Comparison of ENCODE assay signal across 15 cellular contexts in the genomic region with DNA sequence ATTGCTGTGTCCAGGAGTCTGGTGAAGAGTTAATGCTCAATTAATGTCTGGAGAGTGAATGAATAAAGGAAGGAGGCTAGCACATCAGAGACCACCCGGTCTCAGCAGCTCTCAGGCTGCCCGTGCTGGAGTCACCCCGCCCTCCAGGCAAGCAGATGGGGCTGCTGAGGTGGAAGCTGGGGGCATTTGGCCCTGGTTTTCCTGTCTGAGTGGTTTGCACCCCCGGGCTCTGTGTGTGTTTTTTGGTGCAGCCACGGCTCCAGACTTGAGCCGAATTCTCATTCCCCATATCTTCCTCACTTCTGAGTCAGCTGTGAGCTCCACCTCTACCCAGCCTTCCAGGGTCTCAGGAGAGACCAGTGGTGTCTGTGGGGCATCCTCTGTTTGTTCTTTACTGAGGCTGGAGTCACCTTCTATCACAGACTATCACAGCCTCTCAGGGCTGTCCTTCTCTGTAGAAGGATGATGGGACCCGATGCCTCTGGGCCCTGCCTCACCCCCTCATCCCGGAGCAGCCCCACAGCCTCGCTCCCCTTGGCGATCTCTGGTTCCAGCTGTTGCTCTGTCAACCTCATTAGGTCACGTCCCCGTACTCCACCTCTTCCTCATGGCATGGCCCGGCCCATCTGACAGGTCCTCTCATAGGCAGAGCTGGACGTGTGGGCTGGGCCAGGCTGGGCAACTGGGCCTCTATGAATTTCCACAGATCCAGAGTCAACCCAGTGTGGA.
DNase-seq lines count a peak whose midpoint lies in the region; ATAC-seq, FAIRE-seq and TF ChIP-seq lines count a peak whose summit lies in the region.
"Had no signal": no experiment of that assay in that cellular context is flagged by ENCODE, and none has a peak within 500 bp of the region (broad histone marks: within the 10 kb centered on the region; RNA-seq: fewer than 3 reads in every experiment).

No MANE protein-coding gene starts in this region.

- CTCF ChIA-PET in H1 (lab: Charles Lee; ENCODE audit: partially characterized antibody), result interaction anchor here (0.7 to 8.7 kb wide), 9 partner anchors 9 to 202 kb away, joined by 3 to 53 read pairs (median 4); no protein-coding TSS in a partner anchor

- no peak overlapping the region for H3K23ac ChIP-seq in H1 (ENCODE audit: insufficient read length)

- H3K56ac ChIP-seq in H1 (replicated peaks; ENCODE audit: insufficient read length, low read depth, low read length), result no peak overlapping the region

- WGBS in H1 (ENCODE audit: extremely low coverage in 1 of 2, insufficient coverage in 1 of 2, insufficient read length in 1 of 2, insufficient replicate concordance in 2 of 2, low coverage in 1 of 2, low lambda C conversion rate in 2 of 2, missing lambda C conversion rate in 1 of 2), 2 experiments, result 89% methylated on average over 14 of the region's 14 CpGs; no CpG with 5 or more reads in 1 of the 2 experiments

- H2BK15ac ChIP-seq in H1 (ENCODE audit: low read length), result no peak overlapping the region

- H2AK5ac ChIP-seq in H1 (ENCODE audit: low read depth, low read length), result no peak overlapping the region

- H2BK20ac ChIP-seq in H1 (ENCODE audit: low read length), result no peak overlapping the region

- in situ Hi-C loops in G401 (cut with HindIII; ENCODE audit: low sequenced_read_pairs), result no loop called here

- peak overlapping the region; percentile 19; the same call in 1 of the 2 replicates for H3K18ac ChIP-seq in H1 (ENCODE audit: extremely low read depth, low read length)

- H3K36me3 ChIP-seq in ACC112 (ENCODE audit: insufficient read depth, low read length) (no peaks in the 10 kb centered on the region), H1 (ENCODE audit: control insufficient read depth in 2 of 4, insufficient read depth in 4 of 4, low read length in 3 of 4) (no peaks in the 10 kb centered on the region)
- H3K36me3 ChIP-seq: vagina had no signal

- H3K4ac ChIP-seq in H1 (replicated peaks; ENCODE audit: insufficient read length, low read depth, low read length), result no peak overlapping the region

- H3K79me1 ChIP-seq in H1 (ENCODE audit: low read depth, low read length), result no peaks in the 10 kb centered on the region

- no peak for TF ChIP-seq CTCF in H1 (IDR thresholded peaks at IDR 0.05; ENCODE audit: control extremely low read depth in 1 of 3, insufficient read depth in 1 of 3, low read depth in 1 of 3, low read length in 3 of 3)

- H3K27me3 ChIP-seq in ACC112 (ENCODE audit: insufficient read depth, low read length), result no peaks in the 10 kb centered on the region
- H3K27me3 ChIP-seq in H1 (replicated peaks in 1 of 4; ENCODE audit: control insufficient read depth in 3 of 4, extremely low read depth in 1 of 4, insufficient read depth in 3 of 4, low read length in 3 of 4), result peaks cover 0 to 2% (median 0%) of the 10 kb centered on the region in 4 experiments; a peak in 1 of 7 replicates
- H3K27me3 ChIP-seq: vagina had no signal

- TF ChIP-seq POLR2A in H1 (IDR thresholded peaks at IDR 0.05; ENCODE audit: control extremely low read depth in 1 of 2, low read depth in 2 of 2, low read length in 2 of 2), result no peak

- H3K4me1 ChIP-seq in ACC112 (ENCODE audit: control insufficient read depth, insufficient read depth, low read length, unreplicated experiment), result peaks cover 54% of the 10 kb centered on the region
- peaks cover under 1 to 5% (median 3%) of the 10 kb centered on the region in 4 experiments; a peak in 6 of 7 replicates for H3K4me1 ChIP-seq in H1 (replicated peaks in 1 of 4; ENCODE audit: control insufficient read depth in 3 of 4, insufficient read depth in 4 of 4, low read length in 3 of 4)

- no peak for FAIRE-seq in H1 (lab: Jason Lieb, UNC)
- FAIRE-seq: GM12878 had no signal

- H2BK5ac ChIP-seq in H1 (ENCODE audit: low read depth, low read length), result no peak overlapping the region

- H3K4me2 ChIP-seq in H1 (ENCODE audit: insufficient read depth in 1 of 2, low read depth in 2 of 2, low read length in 2 of 2), result no peak overlapping the region

- H3K23me2 ChIP-seq in H1 (ENCODE audit: low read depth, low read length), result no peaks in the 10 kb centered on the region

- POLR2A ChIA-PET in H1 (lab: Charles Lee; ENCODE audit: partially characterized antibody), result interaction anchor here (0.7 to 3.5 kb wide), 3 partner anchors 11 to 154 kb away, joined by 3 to 14 read pairs (median 3); partner anchors contain the start of gene RHOB

- TF ChIP-seq RAD21 in H1 (IDR thresholded peaks at IDR 0.05 in 1 of 2, conservative IDR thresholded peaks at IDR 0.05 in 1 of 2; ENCODE audit: low read depth in 2 of 2, low read length in 2 of 2), result no peak

- no peak for ATAC-seq in GM18861 (IDR thresholded peaks at IDR 0.05; ENCODE audit: unreplicated experiment)
- ATAC-seq: GM12878, mucosa of descending colon had no signal

- H2AFZ ChIP-seq in ACC112 (ENCODE audit: low read length, unreplicated experiment) (peak overlapping the region; percentile 9), H1 (ENCODE audit: low read length) (no peak overlapping the region)

- DNase-seq in HCEC 1CT, result peak; percentile 31
- DNase-seq in H1 (ENCODE audit: low read depth in 1 of 2, low spot score in 2 of 2), result no peak
- peak; percentile 85 for DNase-seq in mesenteric fat pad (ENCODE audit: low spot score)
- no peak for DNase-seq in activated CD4-positive, alpha-beta T cell treated with anti-CD3 and anti-CD28 coated beads, Interleukin-2, amount 50 U/mL, for 48 hours
- no peak for DNase-seq in G401 (ENCODE audit: low spot score)
- DNase-seq in activated CD4-positive, CD25-positive, alpha-beta regulatory T cell (lab: John Stamatoyannopoulos, UW), result no peak
- DNase-seq: AML-193, cortex of kidney, DMS53, mucosa of descending colon, NCI-H187 treated with DMSO at 0.1 percent for 48 hours had no signal

- no peak overlapping the region for H4K8ac ChIP-seq in H1 (ENCODE audit: extremely low read depth, insufficient read depth, low read length)

- no peak overlapping the region for H3K9ac ChIP-seq in H1 (replicated peaks in 1 of 4; ENCODE audit: extremely low read depth in 1 of 4, low read depth in 3 of 4, low read length in 3 of 4)

- TF ChIP-seq EP300 in H1 (IDR thresholded peaks at IDR 0.05; ENCODE audit: borderline replicate concordance in 1 of 2, low read depth in 2 of 2, low read length in 2 of 2), result no peak

- H3K79me2 ChIP-seq in ACC112 (ENCODE audit: control insufficient read depth, insufficient read depth, low read length, unreplicated experiment) (no peaks in the 10 kb centered on the region), H1 (ENCODE audit: control insufficient read depth in 1 of 2, insufficient read depth in 2 of 2, low read length in 2 of 2) (no peaks in the 10 kb centered on the region)

- no peaks in the 10 kb centered on the region for H3K9me3 ChIP-seq in H1 (ENCODE audit: insufficient read depth in 2 of 2, low read depth in 1 of 2, low read length in 1 of 2)
- H3K9me3 ChIP-seq: mucosa of descending colon, vagina had no signal

- H3K4me3 ChIP-seq in ACC112 (ENCODE audit: low read depth, low read length), result peak overlapping the region; percentile 7; the same call in 1 of the 2 replicates
- no peak overlapping the region for H3K4me3 ChIP-seq in H1 (ENCODE audit: extremely low read depth in 1 of 4, insufficient read depth in 2 of 4, low read depth in 3 of 4, low read length in 4 of 4)
- H3K4me3 ChIP-seq: GM12878, mucosa of descending colon, vagina had no signal

- H4K91ac ChIP-seq in H1 (replicated peaks; ENCODE audit: insufficient read length, low read length), result no peak overlapping the region

- no peaks in the 10 kb centered on the region for H4K20me1 ChIP-seq in H1 (replicated peaks in 1 of 2; ENCODE audit: control insufficient read depth in 1 of 2, insufficient read depth in 2 of 2, low read length in 2 of 2)

- H2BK12ac ChIP-seq in H1 (ENCODE audit: low read depth, low read length), result no peak overlapping the region

- no peak overlapping the region for H4K5ac ChIP-seq in H1 (ENCODE audit: insufficient read length, low read depth, low read length)

- H2BK120ac ChIP-seq in H1 (replicated peaks; ENCODE audit: low read depth, low read length), result no peak overlapping the region

- H3K27ac ChIP-seq in ACC112 (ENCODE audit: low read depth, low read length), result peak overlapping the region; percentile 60
- no peak overlapping the region for H3K27ac ChIP-seq in H1 (ENCODE audit: low read depth, low read length)
- H3K27ac ChIP-seq: vagina had no signal

- H3K14ac ChIP-seq in H1 (ENCODE audit: insufficient read length), result no peak overlapping the region

TF ChIP-seq in H1, 55 proteins besides CTCF, POLR2A, EP300 and RAD21:
- no peak for TF ChIP-seq CEBPB (IDR thresholded peaks at IDR 0.05; ENCODE audit: low read depth, low read length)
- TF ChIP-seq BCL11A (IDR thresholded peaks at IDR 0.05; ENCODE audit: low read depth in 2 of 2, low read length in 2 of 2), result no peak
- no peak for TF ChIP-seq POU5F1 (IDR thresholded peaks at IDR 0.05; ENCODE audit: low read depth, low read length)
- TF ChIP-seq SP2 (IDR thresholded peaks at IDR 0.05; ENCODE audit: low read length), result no peak
- no peak for TF ChIP-seq KDM5A (IDR thresholded peaks at IDR 0.05; ENCODE audit: low read length)

Comparison
In these comparisons a context has a peak if more than half of its experiments do, and no peak if none do; other contexts are left out.
1. DNase-seq: peak in HCEC 1CT (single experiment) and mesenteric fat pad (single experiment); none in H1 (0 of 2), activated CD4-positive, alpha-beta T cell treated with anti-CD3 and anti-CD28 coated beads, Interleukin-2, amount 50 U/mL, for 48 hours (0 of 2), G401 (single experiment) and activated CD4-positive, CD25-positive, alpha-beta regulatory T cell (0 of 4).